In genomic region chr22:46058591-46059519, GRCh38 we compare ENCODE assay signal across 8 cellular contexts.
A peak's percentile ranks its signal among the peaks of the same experiment; 100 is the strongest.
DNase-seq lines count a peak whose midpoint lies in the region; ATAC-seq, FAIRE-seq and TF ChIP-seq lines count a peak whose summit lies in the region.

No MANE protein-coding gene starts in this region.

- H3K9me3 ChIP-seq in GM23248 (ENCODE audit: low read depth) (no peaks in the 10 kb centered on the region), sigmoid colon (no peaks in the 10 kb centered on the region)

- H3K36me3 ChIP-seq in GM23248 (ENCODE audit: low read depth) (no peaks in the 10 kb centered on the region), sigmoid colon (no peaks in the 10 kb centered on the region)

- H3K4me1 ChIP-seq in GM23248 (ENCODE audit: insufficient read depth), result peaks cover 61% of the 10 kb centered on the region
- peaks cover 0 to 93% (median 90%) of the 10 kb centered on the region in 4 donors for H3K4me1 ChIP-seq in sigmoid colon

- H3K36me3 Mint-ChIP-seq in nephron progenitor cell (ENCODE audit: low read depth), result no peaks in the 10 kb centered on the region

- no peak for FAIRE-seq in RCC 7860 (lab: Jason Lieb, UNC)

- H3F3A ChIP-seq in GM23248 (ENCODE audit: insufficient read depth), result peaks cover 45% of the 10 kb centered on the region

- TF ChIP-seq CTCF in VCaP (conservative IDR thresholded peaks at IDR 0.05), result no peak
- TF ChIP-seq CTCF in foreskin fibroblast (IDR thresholded peaks at IDR 0.05; ENCODE audit: low read depth, low read length), result no peak
- no peak for TF ChIP-seq CTCF in sigmoid colon (IDR thresholded peaks at IDR 0.05)
- TF ChIP-seq CTCF in nephron progenitor cell (IDR thresholded peaks at IDR 0.05), result no peak

- H3K79me2 ChIP-seq in GM23248 (ENCODE audit: insufficient read depth), result peaks cover 98% of the 10 kb centered on the region

- WGBS in GM23248 (ENCODE audit: low coverage in 1 of 2, low lambda C conversion rate in 2 of 2, missing lambda C conversion rate in 2 of 2), 2 experiments, result 10 to 14% methylated on average over 24 to 25 of the region's 25 CpGs
- WGBS in sigmoid colon, 2 donors, result 84 to 86% methylated on average over 25 of the region's 25 CpGs

- peak overlapping the region; percentile 99 for H3K27ac ChIP-seq in GM23248
- H3K27ac ChIP-seq in VCaP, result peak overlapping the region; percentile 93
- peak overlapping the region; percentile 94 to 100 (median 100) for H3K27ac ChIP-seq in sigmoid colon

- H3K27me3 ChIP-seq in GM23248 (replicated peaks; ENCODE audit: insufficient read depth) (no peaks in the 10 kb centered on the region), sigmoid colon (no peaks in the 10 kb centered on the region)

- peaks cover 4% of the 10 kb centered on the region for H3K4me1 Mint-ChIP-seq in nephron progenitor cell

- TF ChIP-seq POLR2A in sigmoid colon (IDR thresholded peaks at IDR 0.05), result no peak

- H3K9ac ChIP-seq in GM23248, result peak overlapping the region; percentile 91

- peak; percentile 74 for DNase-seq in GM23248
- DNase-seq in foreskin fibroblast, result peak in 1 of 2 donors; percentile 53
- DNase-seq in sigmoid colon, result peak; percentile 68
- DNase-seq in RCC 7860 (ENCODE audit: low spot score), result no peak
- no peak for DNase-seq in NCI-H345 (lab: John Stamatoyannopoulos, UW)
- DNase-seq in nephron progenitor cell, result no peak

- no peak overlapping the region for H3K4me3 Mint-ChIP-seq in nephron progenitor cell

- H3K4me2 ChIP-seq in GM23248 (ENCODE audit: unreplicated experiment), result peak overlapping the region; percentile 97

- in situ Hi-C loops in GM23248 (cut with MboI), result no loop called here

- H3K4me3 ChIP-seq in GM23248, result peak overlapping the region; percentile 77
- H3K4me3 ChIP-seq in foreskin fibroblast (ENCODE audit: low read depth in 1 of 2, low read length in 2 of 2), result peak overlapping the region; percentile 58 to 63
- H3K4me3 ChIP-seq in sigmoid colon, result peak overlapping the region in 3 of 4 donors; percentile 79 to 86 (median 84)

- no peak for ATAC-seq in GM19023 (IDR thresholded peaks at IDR 0.05; ENCODE audit: unreplicated experiment)

- H2AFZ ChIP-seq in GM23248, result 0 out of 2 replicates have a peak overlapping the region, but pooled peaks have one; percentile 15

- H3K9me2 ChIP-seq in GM23248 (ENCODE audit: insufficient read depth), result no peaks in the 10 kb centered on the region

- H3K27me3 Mint-ChIP-seq in nephron progenitor cell (ENCODE audit: low read depth, poor library complexity), result peaks cover 41% of the 10 kb centered on the region

- H3K27ac Mint-ChIP-seq in nephron progenitor cell, result no peak overlapping the region

- no peak for TF ChIP-seq EP300 in sigmoid colon (IDR thresholded peaks at IDR 0.05)

- intact Hi-C loops in sigmoid colon (cut with DNase I), result no loop called here

- H3K9me3 Mint-ChIP-seq in nephron progenitor cell, result no peaks in the 10 kb centered on the region

- H4K20me1 ChIP-seq in GM23248 (ENCODE audit: insufficient read depth), result no peaks in the 10 kb centered on the region

Comparison
In these comparisons a context has a peak if more than half of its experiments do, and no peak if none do; other contexts are left out.
1. DNase-seq: peak in GM23248 (single experiment) and sigmoid colon (single experiment); none in RCC 7860 (single experiment), NCI-H345 (single experiment) and nephron progenitor cell (single experiment).
2. Peak in every context shown above with its lines, with median percentiles within 50 percentile points of each other: H3K27ac ChIP-seq and H3K4me3 ChIP-seq.